Comparison of ENCODE assay signal across 24 cellular contexts in the genomic region with DNA sequence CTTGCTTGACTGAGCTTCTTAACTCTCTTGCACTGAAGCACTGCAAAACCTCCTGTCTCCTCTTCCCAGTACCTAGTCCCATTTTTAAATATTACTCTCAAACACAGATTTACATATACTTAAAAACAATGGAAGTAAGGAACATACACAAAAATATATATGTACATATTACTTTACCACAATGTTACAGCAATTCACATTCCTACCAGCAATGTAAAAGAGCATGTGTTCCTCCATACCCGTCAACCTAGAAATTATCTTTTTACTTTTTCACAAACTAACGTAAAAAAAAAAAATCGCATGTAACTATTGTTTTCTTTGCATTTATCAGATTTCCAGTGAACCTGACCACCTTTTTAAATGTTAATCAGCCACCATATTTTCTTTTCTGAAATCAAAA.
DNase-seq lines count a peak whose midpoint lies in the region; ATAC-seq, FAIRE-seq and TF ChIP-seq lines count a peak whose summit lies in the region.
"Had no signal": no experiment of that assay in that cellular context is flagged by ENCODE, and none has a peak within 500 bp of the region (broad histone marks: within the 10 kb centered on the region; RNA-seq: fewer than 3 reads in every experiment).

No MANE protein-coding gene starts in this region.

- H2AK5ac ChIP-seq in IMR-90 (ENCODE audit: low read depth, low read length): no peak overlapping the region

- H4K91ac ChIP-seq in IMR-90 (ENCODE audit: insufficient read depth, low read depth, low read length): no peak overlapping the region

- intact Hi-C loops in IMR-90 (cut with micrococcal nuclease): loop anchor here (10.0 kb wide), 1 partner anchor 375 kb away; no protein-coding TSS in a partner anchor

- H4K5ac ChIP-seq in IMR-90 (ENCODE audit: low read depth, low read length): peak overlapping the region; percentile 75; the same call in 1 of the 2 replicates

- H3K9ac ChIP-seq in IMR-90 (ENCODE audit: low read depth, low read length) (peak overlapping the region; percentile 56; the same call in 1 of the 2 replicates), endodermal cell (ENCODE audit: extremely low read depth, low read length, poor library complexity, severe bottlenecking) (no peak overlapping the region), smooth muscle cell (ENCODE audit: low read depth) (no peak overlapping the region)

- peak overlapping the region; percentile 78 for H3K27ac Mint-ChIP-seq in endodermal cell

- no peaks in the 10 kb centered on the region for H3F3A ChIP-seq in smooth muscle cell (ENCODE audit: low read depth)

- peaks cover 10 to 29% of the 10 kb centered on the region in 2 experiments for H3K79me1 ChIP-seq in IMR-90 (ENCODE audit: low read depth in 1 of 2, low read length in 2 of 2)

- no peak overlapping the region for H2BK120ac ChIP-seq in IMR-90 (ENCODE audit: low read depth, low read length)

- no peak overlapping the region for H2AK9ac ChIP-seq in IMR-90 (replicated peaks; ENCODE audit: low read depth, low read length, poor library complexity)

- no peak overlapping the region for H2BK15ac ChIP-seq in IMR-90 (ENCODE audit: low read depth, low read length)

- H3K27me3 Mint-ChIP-seq in endodermal cell (ENCODE audit: insufficient read depth): no peaks in the 10 kb centered on the region

- H3K9me3 Mint-ChIP-seq in endodermal cell: no peaks in the 10 kb centered on the region
- H3K9me3 Mint-ChIP-seq: CD14-positive monocyte had no signal

- no peak overlapping the region for H2AFZ ChIP-seq in IMR-90 (replicated peaks; ENCODE audit: low read length, poor library complexity)
- no peak overlapping the region for H2AFZ ChIP-seq in smooth muscle cell (ENCODE audit: low read depth)

- dilution Hi-C loops in IMR-90 (cut with HindIII; ENCODE audit: low sequenced_read_pairs, unreplicated experiment): no loop called here

- no peak overlapping the region for H3K4me3 Mint-ChIP-seq in endodermal cell
- H3K4me3 Mint-ChIP-seq: CD14-positive monocyte had no signal

- no peak overlapping the region for H3K56ac ChIP-seq in IMR-90 (ENCODE audit: extremely low read depth, insufficient read depth, low read length)

- CTCF ChIA-PET in IMR-90 (lab: Yijun Ruan, JAX): no interaction called here

- ATAC-seq in IMR-90 (ENCODE audit: low read depth): peak; percentile 27; the same call in 1 of the 2 replicates
- ATAC-seq: Right ventricle myocardium inferior had no signal

- WGBS in IMR-90 (ENCODE audit: extremely low coverage in 2 of 2, insufficient read length in 1 of 2), 2 experiments: 100% methylated on average over 2 of the region's 3 CpGs; no CpG with 5 or more reads in 1 of the 2 experiments
- 94 to 100% methylated on average over 3 of the region's 3 CpGs for WGBS in endodermal cell (ENCODE audit: insufficient coverage in 1 of 2, insufficient read length in 1 of 2), 2 experiments
- 96% methylated on average over 3 of the region's 3 CpGs for WGBS in smooth muscle cell (ENCODE audit: low lambda C conversion rate)

- H3K36me3 ChIP-seq in IMR-90 (ENCODE audit: control insufficient read depth, insufficient read depth, low read length) (peaks cover 11% of the 10 kb centered on the region), endodermal cell (ENCODE audit: control insufficient read depth, insufficient read depth, low read length) (peaks cover 78% of the 10 kb centered on the region), kidney epithelial cell (ENCODE audit: control insufficient read depth, insufficient read depth, low read length) (no peaks in the 10 kb centered on the region), smooth muscle cell (ENCODE audit: low read depth) (peaks cover 17% of the 10 kb centered on the region)
- H3K36me3 ChIP-seq: HAP-1 had no signal

- H3K4me2 ChIP-seq in IMR-90 (ENCODE audit: low read depth, low read length): peak overlapping the region; percentile 78; the same call in 1 of the 2 replicates
- H3K4me2 ChIP-seq in smooth muscle cell: no peak overlapping the region

- no peak overlapping the region; the same call in 1 of the 2 replicates for H3K27ac ChIP-seq in IMR-90 (ENCODE audit: insufficient read depth, low read length)
- H3K27ac ChIP-seq in endodermal cell (ENCODE audit: low read depth, low read length): no peak overlapping the region
- H3K27ac ChIP-seq in smooth muscle cell (ENCODE audit: low read depth): no peak overlapping the region
- H3K27ac ChIP-seq: HL-60, Peyer's patch had no signal

- peak overlapping the region; percentile 85; the same call in 1 of the 2 replicates for H3K18ac ChIP-seq in IMR-90 (ENCODE audit: low read depth, low read length)

- no peak for TF ChIP-seq POLR2A in IMR-90 (IDR thresholded peaks at IDR 0.05; ENCODE audit: low read depth, low read length)

- no peak overlapping the region; the same call in 1 of the 2 replicates for H3K14ac ChIP-seq in IMR-90 (replicated peaks; ENCODE audit: low read depth, low read length)

- no peak overlapping the region for H2BK5ac ChIP-seq in IMR-90 (ENCODE audit: low read depth, low read length, poor library complexity, severe bottlenecking)

- no peaks in the 10 kb centered on the region for H4K20me1 ChIP-seq in IMR-90 (ENCODE audit: insufficient read depth, low read length)
- peaks cover 2% of the 10 kb centered on the region for H4K20me1 ChIP-seq in smooth muscle cell (ENCODE audit: low read depth)

- 0 out of 4 replicates have a peak overlapping the region, but pooled peaks of 1 of the 2 experiments have one; percentile 58 for H4K8ac ChIP-seq in IMR-90 (ENCODE audit: low read depth in 2 of 2, low read length in 2 of 2)

- peaks cover 2% of the 10 kb centered on the region; the same call in 1 of the 2 replicates for H3K9me1 ChIP-seq in IMR-90 (ENCODE audit: insufficient read depth, low read length)

- H3K4ac ChIP-seq in IMR-90 (ENCODE audit: low read depth, low read length): no peak overlapping the region

- no peaks in the 10 kb centered on the region for H3K79me2 ChIP-seq in smooth muscle cell (ENCODE audit: low read depth)

- no peak for FAIRE-seq in RCC 7860 (lab: Jason Lieb, UNC)
- FAIRE-seq: HTR-8/SVneo had no signal

- H3K9me3 ChIP-seq in IMR-90 (ENCODE audit: control insufficient read depth, insufficient read depth, low read length) (no peaks in the 10 kb centered on the region), endodermal cell (ENCODE audit: control insufficient read depth, low read length) (no peaks in the 10 kb centered on the region), smooth muscle cell (replicated peaks; ENCODE audit: low read depth) (no peaks in the 10 kb centered on the region)
- H3K9me3 ChIP-seq: HAP-1, Peyer's patch had no signal

- in situ Hi-C loops in IMR-90 (cut with MboI; ENCODE audit: low sequenced_read_pairs): no loop called here

- no peaks in the 10 kb centered on the region for H3K27me3 ChIP-seq in IMR-90 (ENCODE audit: control insufficient read depth, insufficient read depth, low read length)
- no peaks in the 10 kb centered on the region for H3K27me3 ChIP-seq in endodermal cell (ENCODE audit: control insufficient read depth, insufficient read depth, low read length, poor library complexity, severe bottlenecking)
- H3K27me3 ChIP-seq in kidney epithelial cell (ENCODE audit: control insufficient read depth, insufficient read depth, low read length): no peaks in the 10 kb centered on the region
- no peaks in the 10 kb centered on the region for H3K27me3 ChIP-seq in smooth muscle cell (ENCODE audit: low read depth)
- H3K27me3 ChIP-seq: Peyer's patch had no signal

- TF ChIP-seq CTCF in IMR-90 (conservative IDR thresholded peaks at IDR 0.05; ENCODE audit: low read depth, low read length): no peak
- TF ChIP-seq CTCF in endodermal cell (conservative IDR thresholded peaks at IDR 0.05): peak; percentile 59
- peak; percentile 1 for TF ChIP-seq CTCF in kidney epithelial cell (IDR thresholded peaks at IDR 0.05; ENCODE audit: insufficient read depth, low read length, poor library complexity, severe bottlenecking)
- TF ChIP-seq CTCF in smooth muscle cell (IDR thresholded peaks at IDR 0.05; ENCODE audit: borderline replicate concordance, insufficient read depth, poor library complexity, severe bottlenecking): peak; percentile 23

- H3K4me3 ChIP-seq in IMR-90 (ENCODE audit: insufficient read depth, low read depth, low read length): no peak overlapping the region
- H3K4me3 ChIP-seq in endodermal cell (ENCODE audit: low read length): no peak overlapping the region
- no peak overlapping the region for H3K4me3 ChIP-seq in kidney epithelial cell (ENCODE audit: low read depth, low read length)
- H3K4me3 ChIP-seq in smooth muscle cell: no peak overlapping the region
- H3K4me3 ChIP-seq: HAP-1, Peyer's patch had no signal

- H3K36me3 Mint-ChIP-seq in endodermal cell (ENCODE audit: low read depth): peaks cover 53% of the 10 kb centered on the region

- peak overlapping the region; percentile 30; the same call in 1 of the 2 replicates for H3K23ac ChIP-seq in IMR-90 (ENCODE audit: low read depth, low read length)

- POLR2A ChIA-PET in IMR-90 (lab: Charles Lee; ENCODE audit: unreplicated experiment): no interaction called here

- H3K4me1 Mint-ChIP-seq in endodermal cell: peaks cover 12% of the 10 kb centered on the region
- H3K4me1 Mint-ChIP-seq: CD14-positive monocyte had no signal

- no peak for DNase-seq in IMR-90
- DNase-seq in endodermal cell: no peak
- DNase-seq in kidney epithelial cell (ENCODE audit: low read depth): no peak
- DNase-seq in smooth muscle cell (lab: John Stamatoyannopoulos, UW; ENCODE audit: unreplicated experiment): no peak
- DNase-seq in HUDEP-2 (lab: John Stamatoyannopoulos, UW; ENCODE audit: unreplicated experiment in 76 of 76): no peak
- DNase-seq in stimulated activated CD4-positive, alpha-beta T cell treated with anti-CD3 and anti-CD28 coated beads, Interleukin-4, amount 100 ng/mL, for 1 hour: no peak
- DNase-seq in NCI-H510A treated with DMSO at 0.1 percent for 48 hours (lab: John Stamatoyannopoulos, UW): no peak
- DNase-seq in RCC 7860 (ENCODE audit: low spot score): no peak
- DNase-seq: ACHN; DND-41; Kasumi-1; MM.1S; NCI-H1092 treated with DMSO at 0.1 percent for 48 hours; NCI-H146; NCI-H2029 treated with DMSO at 0.1 percent for 48 hours; NCI-H2171; NCI-H69; NK-92 treated with Interleukin-12 subunit alpha and Interleukin-12 subunit beta, amount 100 ng/mL, for 24 hours; Peyer's patch had no signal

- H3K4me1 ChIP-seq in IMR-90 (ENCODE audit: control insufficient read depth, insufficient read depth, low read length) (peaks cover 4% of the 10 kb centered on the region; the same call in 1 of the 2 replicates), endodermal cell (ENCODE audit: control insufficient read depth, insufficient read depth, low read length) (no peaks in the 10 kb centered on the region), smooth muscle cell (ENCODE audit: low read depth) (no peaks in the 10 kb centered on the region)
- H3K4me1 ChIP-seq: Peyer's patch had no signal

- no TSS peak for BruUV-seq in IMR-90 (replicated peaks; lab: Mats Ljungman, UMichigan)

- H2BK20ac ChIP-seq in IMR-90 (ENCODE audit: low read depth, low read length): no peak overlapping the region

- TF ChIP-seq RAD21 in IMR-90 (IDR thresholded peaks at IDR 0.05; ENCODE audit: low read length): no peak

TF ChIP-seq in IMR-90, 13 proteins besides CTCF, POLR2A, EP300 and RAD21 (continues in another document):
- no peak for TF ChIP-seq MAFK (IDR thresholded peaks at IDR 0.05; ENCODE audit: low read depth, low read length)
